ENCODE assay signal across 19 cellular contexts in the genomic region with DNA sequence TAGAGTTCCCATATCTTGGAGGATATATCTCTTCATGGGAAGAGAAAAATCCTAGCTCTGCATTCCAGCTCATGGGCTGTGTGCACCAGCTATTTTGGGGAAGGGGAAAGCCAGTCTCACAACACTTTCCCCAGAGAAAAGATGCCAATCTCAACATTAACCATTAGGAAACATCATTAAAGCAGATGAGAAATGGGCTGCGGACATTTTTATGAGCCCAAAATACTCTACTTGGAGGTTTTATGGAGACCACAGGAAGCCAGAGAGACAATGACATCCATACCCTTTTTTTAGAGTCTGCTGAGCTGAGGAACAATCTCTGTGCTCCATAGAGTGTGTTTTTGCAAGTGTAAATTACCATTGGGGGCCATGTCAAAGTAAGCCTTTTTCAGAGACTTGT.
"Had no signal": no experiment of that assay in that cellular context is flagged by ENCODE, and none has a peak within 500 bp of the region (broad histone marks: within the 10 kb centered on the region; RNA-seq: fewer than 3 reads in every experiment).

No MANE protein-coding gene starts in this region.

- H3K27ac ChIP-seq: upper lobe of right lung had no signal

- H3K4me3 Mint-ChIP-seq: activated CD4-positive, alpha-beta T cell treated with anti-CD3 and anti-CD28 coated beads, Interleukin-2, amount 10 ng/mL, durations not matched to agents 24 days and 14 days; activated CD8-positive, alpha-beta T cell treated with anti-CD3 and anti-CD28 coated beads, Interleukin-2, amount 10 ng/mL, durations not matched to agents 7 days and 5 days; activated naive CD4-positive, alpha-beta T cell treated with anti-CD3 and anti-CD28 coated beads, Interleukin-2, amount 10 ng/mL, durations not matched to agents 7 days and 5 days; activated naive CD8-positive, alpha-beta T cell treated with anti-CD3 and anti-CD28 coated beads, Interleukin-2, amount 50 U/mL, for 24 hours; brain; stimulated activated naive B cell treated with anti-CD40 and anti-IgM and Interleukin-4, amounts not matched to agents 10 μg/mL and 1 μg/mL and 100 μg/mL, for 72 hours; T-helper 2 cell treated with Interferon-gamma antibody and Interleukin-4, amounts not matched to agents 5 μg/mL and 100 μg/mL, for 36 hours had no signal

- H3K4me3 ChIP-seq: dorsolateral prefrontal cortex, lung, sigmoid colon, upper lobe of right lung had no signal

- H3K9me3 Mint-ChIP-seq: activated CD4-positive, alpha-beta T cell treated with anti-CD3 and anti-CD28 coated beads, Interleukin-2, amount 10 ng/mL, durations not matched to agents 24 days and 14 days; activated naive CD4-positive, alpha-beta T cell treated with anti-CD3 and anti-CD28 coated beads, Interleukin-2, amount 10 ng/mL, durations not matched to agents 7 days and 5 days; activated naive CD8-positive, alpha-beta T cell treated with anti-CD3 and anti-CD28 coated beads, Interleukin-2, amount 50 U/mL, for 24 hours; stimulated activated naive B cell treated with anti-CD40 and anti-IgM and Interleukin-4, amounts not matched to agents 10 μg/mL and 1 μg/mL and 100 μg/mL, for 72 hours; T-helper 2 cell treated with Interferon-gamma antibody and Interleukin-4, amounts not matched to agents 5 μg/mL and 100 μg/mL, for 36 hours had no signal

- DNase-seq: activated CD4-positive, alpha-beta T cell treated with anti-CD3 and anti-CD28 coated beads, Interleukin-2, amount 10 ng/mL, durations not matched to agents 24 days and 14 days; activated CD8-positive, alpha-beta memory T cell treated with anti-CD3 and anti-CD28 coated beads, Interleukin-2, amount 50 U/mL, for 4 hours; activated CD8-positive, alpha-beta T cell treated with anti-CD3 and anti-CD28 coated beads, Interleukin-2, amount 10 ng/mL, durations not matched to agents 7 days and 5 days; activated effector memory CD4-positive, alpha-beta T cell treated with Interleukin-2 at 50 U/mL for 16 hours; activated naive CD4-positive, alpha-beta T cell treated with anti-CD3 and anti-CD28 coated beads, Interleukin-2, amount 10 ng/mL, durations not matched to agents 7 days and 5 days; activated naive CD8-positive, alpha-beta T cell treated with anti-CD3 and anti-CD28 coated beads, Interleukin-2, amount 50 U/mL, for 24 hours; activated T-cell treated with anti-CD3 and anti-CD28 coated beads, Interleukin-2, amount 50 U/mL, for 48 hours; dorsolateral prefrontal cortex; foreskin fibroblast; hippocampal formation; left colon; occipital lobe; posterior cingulate gyrus; sigmoid colon; stimulated activated naive B cell treated with anti-CD40 and anti-IgM and Interleukin-4, amounts not matched to agents 10 μg/mL and 1 μg/mL and 100 μg/mL, for 72 hours; upper lobe of right lung had no signal

- H3K27me3 Mint-ChIP-seq: brain had no signal

- H3K27me3 ChIP-seq: dorsolateral prefrontal cortex, sigmoid colon, upper lobe of right lung had no signal

- H3K36me3 Mint-ChIP-seq: activated naive CD4-positive, alpha-beta T cell treated with anti-CD3 and anti-CD28 coated beads, Interleukin-2, amount 10 ng/mL, durations not matched to agents 7 days and 5 days; brain; stimulated activated naive B cell treated with anti-CD40 and anti-IgM and Interleukin-4, amounts not matched to agents 10 μg/mL and 1 μg/mL and 100 μg/mL, for 72 hours had no signal

- H3K27ac Mint-ChIP-seq: activated CD4-positive, alpha-beta T cell treated with anti-CD3 and anti-CD28 coated beads, Interleukin-2, amount 10 ng/mL, durations not matched to agents 24 days and 14 days; activated CD8-positive, alpha-beta T cell treated with anti-CD3 and anti-CD28 coated beads, Interleukin-2, amount 10 ng/mL, durations not matched to agents 7 days and 5 days; activated naive CD4-positive, alpha-beta T cell treated with anti-CD3 and anti-CD28 coated beads, Interleukin-2, amount 10 ng/mL, durations not matched to agents 7 days and 5 days; activated naive CD8-positive, alpha-beta T cell treated with anti-CD3 and anti-CD28 coated beads, Interleukin-2, amount 50 U/mL, for 24 hours; stimulated activated naive B cell treated with anti-CD40 and anti-IgM and Interleukin-4, amounts not matched to agents 10 μg/mL and 1 μg/mL and 100 μg/mL, for 72 hours; T-helper 2 cell treated with Interferon-gamma antibody and Interleukin-4, amounts not matched to agents 5 μg/mL and 100 μg/mL, for 36 hours had no signal

- H3K36me3 ChIP-seq: sigmoid colon, upper lobe of right lung had no signal

- ATAC-seq: left colon; stimulated activated naive B cell treated with anti-CD40 and anti-IgM and Interleukin-4, amounts not matched to agents 10 μg/mL and 1 μg/mL and 100 μg/mL, for 72 hours had no signal

- H3K9me3 ChIP-seq: sigmoid colon, upper lobe of right lung had no signal

- H3K4me1 ChIP-seq: upper lobe of right lung had no signal
